ENCODE assay signal across 16 cellular contexts in the genomic region with DNA sequence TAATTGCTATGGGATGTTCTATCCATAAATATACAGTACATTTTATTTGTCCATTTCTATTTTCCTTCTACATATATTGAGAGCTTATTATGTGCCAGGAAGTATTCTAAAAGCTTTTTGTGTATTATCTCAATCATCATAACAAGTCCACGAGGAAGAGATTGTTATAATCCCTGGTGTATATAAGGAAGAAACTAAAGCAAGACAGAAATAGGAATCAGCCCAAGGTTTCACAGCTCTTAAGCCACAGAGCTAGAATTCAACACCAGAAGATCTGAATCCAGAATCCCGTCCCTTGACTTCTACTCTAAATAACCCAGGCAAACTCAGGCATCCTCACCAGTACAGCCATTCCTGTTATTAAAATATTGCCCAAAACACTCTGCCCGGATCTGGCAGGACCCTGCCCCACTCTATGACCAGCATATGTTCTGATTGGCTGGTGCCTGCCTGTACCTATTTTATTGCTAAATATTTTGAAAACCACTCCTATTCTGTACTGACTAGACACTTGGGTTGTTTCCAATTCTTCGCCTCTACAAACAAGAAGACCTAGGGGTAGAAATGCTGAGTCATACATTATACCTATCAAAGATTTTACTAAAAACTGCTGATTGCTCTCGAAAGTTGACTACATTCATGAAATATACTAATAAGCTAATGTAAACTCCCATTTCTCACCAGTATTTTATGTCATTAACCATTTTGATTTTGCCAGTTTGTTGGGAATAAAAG.
A peak's percentile ranks its signal among the peaks of the same experiment; 100 is the strongest.
DNase-seq lines count a peak whose midpoint lies in the region; ATAC-seq and TF ChIP-seq lines count a peak whose summit lies in the region.
"Had no signal": no experiment of that assay in that cellular context is flagged by ENCODE, and none has a peak within 500 bp of the region (broad histone marks: within the 10 kb centered on the region; RNA-seq: fewer than 3 reads in every experiment).

No MANE protein-coding gene starts in this region.

- DNase-seq in H4 (ENCODE audit: low spot score) (peak; percentile 34), NCI-H226 (peak; percentile 58), mammary epithelial cell (peak; percentile 79), mucosa of descending colon (no peak), GM10266 (ENCODE audit: extremely low spot score) (no peak), Right ventricle myocardium superior (no peak), activated gamma-delta T cell (lab: John Stamatoyannopoulos, UW) (no peak)
- DNase-seq: adrenal gland, C1 segment of cervical spinal cord, GOT3, mesendoderm, SK-N-SH had no signal

- H3K9ac ChIP-seq in mammary epithelial cell (ENCODE audit: insufficient read depth, low read length): no peak overlapping the region
- H3K9ac ChIP-seq: SK-N-SH had no signal

- BruUV-seq in mammary epithelial cell (replicated peaks; lab: Mats Ljungman, UMichigan): no TSS peak

- peak overlapping the region; percentile 52 for H3K4me2 ChIP-seq in mammary epithelial cell (ENCODE audit: insufficient read depth, low read depth, low read length)
- H3K4me2 ChIP-seq: SK-N-SH had no signal

- TF ChIP-seq CTCF in mammary epithelial cell (conservative IDR thresholded peaks at IDR 0.05 in 1 of 2, IDR thresholded peaks at IDR 0.05 in 1 of 2; ENCODE audit: extremely low read depth in 1 of 2, insufficient read depth in 1 of 2, low read depth in 1 of 2, low read length in 2 of 2) (no peak), mucosa of descending colon (IDR thresholded peaks at IDR 0.05) (no peak), GM10266 (IDR thresholded peaks at IDR 0.05; ENCODE audit: control insufficient read depth, insufficient read depth, low read depth, missing control alignments) (no peak)

- H3K27ac ChIP-seq in mammary epithelial cell (ENCODE audit: insufficient read depth, low read depth, low read length): no peak overlapping the region
- H3K27ac ChIP-seq: adrenal gland, coronary artery, neutrophil, suprapubic skin had no signal

- CTCF ChIA-PET in mammary epithelial cell (lab: Charles Lee; ENCODE audit: low non-redundant PET): no interaction called here

- H3K36me3 ChIP-seq in mammary epithelial cell (ENCODE audit: insufficient read depth, low read length) (no peaks in the 10 kb centered on the region), mucosa of descending colon (ENCODE audit: low read depth) (no peaks in the 10 kb centered on the region)
- H3K36me3 ChIP-seq: adrenal gland, neutrophil, suprapubic skin had no signal

- ATAC-seq in mucosa of descending colon (peak; percentile 74), Right ventricle myocardium superior (ENCODE audit: poor library complexity) (no peak)
- ATAC-seq: sciatic nerve had no signal

- no peaks in the 10 kb centered on the region for H4K20me1 ChIP-seq in mammary epithelial cell (ENCODE audit: insufficient read depth, low read length)

- in situ Hi-C loops in mammary epithelial cell (cut with MboI; ENCODE audit: low sequenced_read_pairs in 2 of 2): no loop called here

- H3K4me3 ChIP-seq in mammary epithelial cell (replicated peaks in 1 of 3; ENCODE audit: insufficient read depth in 1 of 3, low read depth in 2 of 3, low read length in 3 of 3) (no peak overlapping the region), mucosa of descending colon (no peak overlapping the region)
- H3K4me3 ChIP-seq: adrenal gland, coronary artery, suprapubic skin had no signal

- H3K4me1 ChIP-seq in mammary epithelial cell (ENCODE audit: insufficient read depth, low read length) (peaks cover 15% of the 10 kb centered on the region), mucosa of descending colon (ENCODE audit: low read depth) (peaks cover 8% of the 10 kb centered on the region)
- H3K4me1 ChIP-seq: adrenal gland, suprapubic skin had no signal

- no peaks in the 10 kb centered on the region for H3K27me3 ChIP-seq in mammary epithelial cell (ENCODE audit: insufficient read depth, low read length)
- H3K27me3 ChIP-seq: adrenal gland, suprapubic skin had no signal

- dilution Hi-C loops in mammary epithelial cell (cut with HindIII; ENCODE audit: low sequenced_read_pairs): no loop called here

- H3K9me3 ChIP-seq in mammary epithelial cell (replicated peaks; ENCODE audit: insufficient read depth, low read length) (no peaks in the 10 kb centered on the region), mucosa of descending colon (no peaks in the 10 kb centered on the region)
- H3K9me3 ChIP-seq: adrenal gland, neutrophil, SK-N-SH, suprapubic skin had no signal

- intact Hi-C loops in mammary epithelial cell (cut with micrococcal nuclease): no loop called here
- intact Hi-C loops in mucosa of descending colon (cut with DNase I, micrococcal nuclease): no loop called here
- intact Hi-C loops in Right ventricle myocardium superior (cut with DNase I): no loop called here

- WGBS in mammary epithelial cell (ENCODE audit: low coverage, missing lambda C conversion rate): 67% methylated on average over 5 of the region's 5 CpGs

- H3K79me2 ChIP-seq in mammary epithelial cell (ENCODE audit: insufficient read depth, low read length): no peaks in the 10 kb centered on the region

- H2AFZ ChIP-seq in mammary epithelial cell (ENCODE audit: low read depth, low read length): no peak overlapping the region

Comparison
In these comparisons a context has a peak if more than half of its experiments do, and no peak if none do; other contexts are left out.
1. DNase-seq: peak in H4 (single experiment), NCI-H226 (single experiment) and mammary epithelial cell (single experiment); none in mucosa of descending colon (0 of 3), GM10266 (single experiment), Right ventricle myocardium superior (single experiment) and activated gamma-delta T cell (single experiment).